ENCODE assay signal across 2 cellular contexts in the genomic region with DNA sequence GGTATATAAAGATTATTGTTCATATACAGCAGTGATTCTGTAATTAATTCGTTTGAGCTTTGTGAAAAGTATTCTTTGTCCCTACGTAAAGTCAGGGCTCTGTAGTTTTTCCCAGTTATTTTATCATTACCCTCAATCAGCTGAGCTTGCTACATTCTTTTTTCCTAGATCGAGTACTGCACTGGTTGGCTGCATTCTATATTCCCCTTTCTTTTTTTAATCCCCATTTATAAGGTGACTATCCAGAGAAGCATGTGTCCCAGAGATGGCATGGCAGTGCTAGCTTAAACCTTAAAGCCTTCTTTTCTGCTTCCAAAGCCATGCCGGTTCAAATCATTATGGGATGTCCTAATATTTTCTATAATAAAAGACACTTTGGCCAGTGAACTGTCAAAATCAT.
TF ChIP-seq lines count a peak whose summit lies in the region.

No MANE protein-coding gene starts in this region.

TF ChIP-seq in SK-N-SH, 30 proteins besides CTCF, POLR2A, EP300 and RAD21 (continued from another document):
- TF ChIP-seq, protein P1, sequence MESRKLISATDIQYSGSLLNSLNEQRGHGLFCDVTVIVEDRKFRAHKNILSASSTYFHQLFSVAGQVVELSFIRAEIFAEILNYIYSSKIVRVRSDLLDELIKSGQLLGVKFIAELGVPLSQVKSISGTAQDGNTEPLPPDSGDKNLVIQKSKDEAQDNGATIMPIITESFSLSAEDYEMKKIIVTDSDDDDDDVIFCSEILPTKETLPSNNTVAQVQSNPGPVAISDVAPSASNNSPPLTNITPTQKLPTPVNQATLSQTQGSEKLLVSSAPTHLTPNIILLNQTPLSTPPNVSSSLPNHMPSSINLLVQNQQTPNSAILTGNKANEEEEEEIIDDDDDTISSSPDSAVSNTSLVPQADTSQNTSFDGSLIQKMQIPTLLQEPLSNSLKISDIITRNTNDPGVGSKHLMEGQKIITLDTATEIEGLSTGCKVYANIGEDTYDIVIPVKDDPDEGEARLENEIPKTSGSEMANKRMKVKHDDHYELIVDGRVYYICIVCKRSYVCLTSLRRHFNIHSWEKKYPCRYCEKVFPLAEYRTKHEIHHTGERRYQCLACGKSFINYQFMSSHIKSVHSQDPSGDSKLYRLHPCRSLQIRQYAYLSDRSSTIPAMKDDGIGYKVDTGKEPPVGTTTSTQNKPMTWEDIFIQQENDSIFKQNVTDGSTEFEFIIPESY (IDR thresholded peaks at IDR 0.05; ENCODE audit: borderline replicate concordance, low read depth): no peak
- TF ChIP-seq, protein P2, sequence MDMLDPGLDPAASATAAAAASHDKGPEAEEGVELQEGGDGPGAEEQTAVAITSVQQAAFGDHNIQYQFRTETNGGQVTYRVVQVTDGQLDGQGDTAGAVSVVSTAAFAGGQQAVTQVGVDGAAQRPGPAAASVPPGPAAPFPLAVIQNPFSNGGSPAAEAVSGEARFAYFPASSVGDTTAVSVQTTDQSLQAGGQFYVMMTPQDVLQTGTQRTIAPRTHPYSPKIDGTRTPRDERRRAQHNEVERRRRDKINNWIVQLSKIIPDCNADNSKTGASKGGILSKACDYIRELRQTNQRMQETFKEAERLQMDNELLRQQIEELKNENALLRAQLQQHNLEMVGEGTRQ (IDR thresholded peaks at IDR 0.05; ENCODE audit: borderline replicate concordance, low read depth, low read length): no peak
- TF ChIP-seq TCF12 (IDR thresholded peaks at IDR 0.05) (no peak), RXRA (IDR thresholded peaks at IDR 0.05; ENCODE audit: borderline replicate concordance, low read depth) (no peak), SIN3A (IDR thresholded peaks at IDR 0.05; ENCODE audit: borderline replicate concordance, low read depth, low read length) (no peak), JUND (IDR thresholded peaks at IDR 0.05) (no peak), ELF1 (IDR thresholded peaks at IDR 0.05) (no peak)
- TF ChIP-seq, protein P3, sequence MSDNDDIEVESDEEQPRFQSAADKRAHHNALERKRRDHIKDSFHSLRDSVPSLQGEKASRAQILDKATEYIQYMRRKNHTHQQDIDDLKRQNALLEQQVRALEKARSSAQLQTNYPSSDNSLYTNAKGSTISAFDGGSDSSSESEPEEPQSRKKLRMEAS (IDR thresholded peaks at IDR 0.05; ENCODE audit: low read depth): no peak
- TF ChIP-seq, protein P4, sequence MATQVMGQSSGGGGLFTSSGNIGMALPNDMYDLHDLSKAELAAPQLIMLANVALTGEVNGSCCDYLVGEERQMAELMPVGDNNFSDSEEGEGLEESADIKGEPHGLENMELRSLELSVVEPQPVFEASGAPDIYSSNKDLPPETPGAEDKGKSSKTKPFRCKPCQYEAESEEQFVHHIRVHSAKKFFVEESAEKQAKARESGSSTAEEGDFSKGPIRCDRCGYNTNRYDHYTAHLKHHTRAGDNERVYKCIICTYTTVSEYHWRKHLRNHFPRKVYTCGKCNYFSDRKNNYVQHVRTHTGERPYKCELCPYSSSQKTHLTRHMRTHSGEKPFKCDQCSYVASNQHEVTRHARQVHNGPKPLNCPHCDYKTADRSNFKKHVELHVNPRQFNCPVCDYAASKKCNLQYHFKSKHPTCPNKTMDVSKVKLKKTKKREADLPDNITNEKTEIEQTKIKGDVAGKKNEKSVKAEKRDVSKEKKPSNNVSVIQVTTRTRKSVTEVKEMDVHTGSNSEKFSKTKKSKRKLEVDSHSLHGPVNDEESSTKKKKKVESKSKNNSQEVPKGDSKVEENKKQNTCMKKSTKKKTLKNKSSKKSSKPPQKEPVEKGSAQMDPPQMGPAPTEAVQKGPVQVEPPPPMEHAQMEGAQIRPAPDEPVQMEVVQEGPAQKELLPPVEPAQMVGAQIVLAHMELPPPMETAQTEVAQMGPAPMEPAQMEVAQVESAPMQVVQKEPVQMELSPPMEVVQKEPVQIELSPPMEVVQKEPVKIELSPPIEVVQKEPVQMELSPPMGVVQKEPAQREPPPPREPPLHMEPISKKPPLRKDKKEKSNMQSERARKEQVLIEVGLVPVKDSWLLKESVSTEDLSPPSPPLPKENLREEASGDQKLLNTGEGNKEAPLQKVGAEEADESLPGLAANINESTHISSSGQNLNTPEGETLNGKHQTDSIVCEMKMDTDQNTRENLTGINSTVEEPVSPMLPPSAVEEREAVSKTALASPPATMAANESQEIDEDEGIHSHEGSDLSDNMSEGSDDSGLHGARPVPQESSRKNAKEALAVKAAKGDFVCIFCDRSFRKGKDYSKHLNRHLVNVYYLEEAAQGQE (IDR thresholded peaks at IDR 0.05; ENCODE audit: low read depth, low read length): no peak
TF ChIP-seq in SK-N-SH: peak in this region for 0.

TF ChIP-seq in SK-N-SH treated with all-trans-retinoic acid at 6 μM for 48 hours, 23 proteins besides CTCF, POLR2A, EP300 and RAD21 (continued from another document):
- TF ChIP-seq BACH2 (CRISPR knock-in tag; IDR thresholded peaks at IDR 0.05; ENCODE audit: borderline replicate concordance): no peak
- TF ChIP-seq, protein P5, sequence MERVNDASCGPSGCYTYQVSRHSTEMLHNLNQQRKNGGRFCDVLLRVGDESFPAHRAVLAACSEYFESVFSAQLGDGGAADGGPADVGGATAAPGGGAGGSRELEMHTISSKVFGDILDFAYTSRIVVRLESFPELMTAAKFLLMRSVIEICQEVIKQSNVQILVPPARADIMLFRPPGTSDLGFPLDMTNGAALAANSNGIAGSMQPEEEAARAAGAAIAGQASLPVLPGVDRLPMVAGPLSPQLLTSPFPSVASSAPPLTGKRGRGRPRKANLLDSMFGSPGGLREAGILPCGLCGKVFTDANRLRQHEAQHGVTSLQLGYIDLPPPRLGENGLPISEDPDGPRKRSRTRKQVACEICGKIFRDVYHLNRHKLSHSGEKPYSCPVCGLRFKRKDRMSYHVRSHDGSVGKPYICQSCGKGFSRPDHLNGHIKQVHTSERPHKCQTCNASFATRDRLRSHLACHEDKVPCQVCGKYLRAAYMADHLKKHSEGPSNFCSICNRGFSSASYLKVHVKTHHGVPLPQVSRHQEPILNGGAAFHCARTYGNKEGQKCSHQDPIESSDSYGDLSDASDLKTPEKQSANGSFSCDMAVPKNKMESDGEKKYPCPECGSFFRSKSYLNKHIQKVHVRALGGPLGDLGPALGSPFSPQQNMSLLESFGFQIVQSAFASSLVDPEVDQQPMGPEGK (CRISPR knock-in tag; IDR thresholded peaks at IDR 0.05; ENCODE audit: borderline replicate concordance): no peak
- TF ChIP-seq OSR1 (CRISPR knock-in tag; IDR thresholded peaks at IDR 0.05): no peak
- TF ChIP-seq ZNF8 (CRISPR knock-in tag; IDR thresholded peaks at IDR 0.05): no peak
- TF ChIP-seq CSDC2 (CRISPR knock-in tag; IDR thresholded peaks at IDR 0.05): no peak
- no peak for TF ChIP-seq ZC3H10 (CRISPR knock-in tag; IDR thresholded peaks at IDR 0.05)
- no peak for TF ChIP-seq TCF4 (CRISPR knock-in tag; IDR thresholded peaks at IDR 0.05; ENCODE audit: borderline replicate concordance)
